8 cellular contexts compared by ENCODE assay signal in the genomic region with DNA sequence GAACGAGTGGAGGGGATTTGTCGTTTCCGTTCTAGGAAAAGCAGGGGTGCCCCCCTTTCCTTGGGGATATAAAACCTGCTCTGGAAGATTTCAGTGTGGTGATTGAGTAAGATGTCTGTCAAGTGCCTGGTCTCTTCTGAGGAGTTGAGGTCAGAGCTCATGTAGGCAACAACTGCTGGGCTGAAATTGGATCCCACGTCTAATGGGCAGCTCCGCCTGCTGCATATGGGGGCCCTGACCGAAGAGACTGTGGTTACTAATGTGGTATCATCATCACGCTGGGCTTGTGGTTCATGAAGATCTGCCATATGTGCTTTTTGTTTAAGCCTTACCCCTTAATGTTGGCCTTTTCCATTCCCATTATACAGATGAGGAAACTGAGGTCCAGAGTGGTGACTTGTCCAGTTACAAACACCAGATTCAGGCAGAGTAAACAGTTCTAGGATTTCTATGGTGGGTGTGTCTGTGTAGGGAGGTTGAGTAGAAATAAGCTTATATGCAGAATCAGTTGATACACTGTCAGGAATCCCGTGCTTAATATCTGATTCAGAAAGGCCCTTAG. TPM values are rescaled to one million over a fixed set of nuclear protein-coding genes. Genes with fewer than 3 reads are reported as not detected.
A peak's percentile ranks its signal among the peaks of the same experiment; 100 is the strongest.
DNase-seq lines count a peak whose midpoint lies in the region; ATAC-seq and TF ChIP-seq lines count a peak whose summit lies in the region.

No MANE protein-coding gene starts in this region.

- H3K9me3 ChIP-seq in A673 (ENCODE audit: low read depth, low read length, poor library complexity, severe bottlenecking) = no peaks in the 10 kb centered on the region
- H3K9me3 ChIP-seq in muscle layer of colon (ENCODE audit: low read length) = no peaks in the 10 kb centered on the region

- TF ChIP-seq CTCF in A673 (conservative IDR thresholded peaks at IDR 0.05; ENCODE audit: low read depth, low read length) = no peak

- peak overlapping the region; percentile 57 for H3K4me3 ChIP-seq in A673 (ENCODE audit: low read depth, low read length, poor library complexity, severe bottlenecking)
- peak overlapping the region; percentile 82 to 92 for H3K4me3 ChIP-seq in muscle layer of colon (ENCODE audit: low read depth in 1 of 2, low read length in 2 of 2)

- peak overlapping the region; percentile 95 for H3K27ac ChIP-seq in A673 (ENCODE audit: low read depth, low read length, poor library complexity, severe bottlenecking)
- H3K27ac ChIP-seq in muscle layer of colon (ENCODE audit: low read depth, low read length) = peak overlapping the region; percentile 97

- TSS peak; percentile 63 for BruUV-seq in A673 (replicated peaks; lab: Mats Ljungman, UMichigan)

- H3K36me3 ChIP-seq in A673 (ENCODE audit: insufficient read depth, low read length, poor library complexity, severe bottlenecking) (peaks cover 37% of the 10 kb centered on the region), muscle layer of colon (ENCODE audit: insufficient read depth, low read length) (peaks cover 23% of the 10 kb centered on the region)

- POLR2A ChIA-PET in A673 (lab: Charles Lee; ENCODE audit: low non-redundant PET) = interaction anchor here (0.5 to 1.2 kb wide), 2 partner anchors 12 to 143 kb away, joined by 3 to 5 read pairs; no protein-coding TSS in a partner anchor

- CTCF ChIA-PET in A673 (lab: Charles Lee) = interaction anchor here (1.6 kb wide), 1 partner anchor 153 kb away, joined by 4 read pairs; no protein-coding TSS in a partner anchor

- H3K4me1 ChIP-seq in A673 (ENCODE audit: insufficient read depth, low read length, poor library complexity, severe bottlenecking) = peaks cover 41% of the 10 kb centered on the region
- H3K4me1 ChIP-seq in muscle layer of colon (ENCODE audit: insufficient read depth, low read length) = peaks cover 40% of the 10 kb centered on the region

- peak overlapping the region; percentile 98 for H3K9ac ChIP-seq in muscle layer of colon (ENCODE audit: low read length)

- ATAC-seq in GM18873 (IDR thresholded peaks at IDR 0.05; ENCODE audit: low FRiP score, unreplicated experiment) (peak; percentile 1), GM21423 (IDR thresholded peaks at IDR 0.05; ENCODE audit: unreplicated experiment) (no peak)

- intact Hi-C loops in A673 (cut with micrococcal nuclease; ENCODE audit: unreplicated experiment) = loop anchor here (10.0 kb wide), 1 partner anchor 318 kb away; the partner anchor contains the start of gene CDCA8

- DNase-seq in A673 (ENCODE audit: low spot score) (no peak), NCI-H524 treated with DMSO at 0.1 percent for 48 hours (lab: John Stamatoyannopoulos, UW) (peak; percentile 54), dermis blood vessel endothelial cell (peak; percentile 73), NCI-H187 (lab: John Stamatoyannopoulos, UW) (no peak), anterior cingulate cortex (lab: John Stamatoyannopoulos, UW) (no peak)

- H3K27me3 ChIP-seq in A673 (replicated peaks; ENCODE audit: insufficient read depth, low read depth, low read length, poor library complexity) (no peaks in the 10 kb centered on the region), muscle layer of colon (ENCODE audit: control insufficient read depth in 1 of 2, insufficient read depth in 2 of 2, low read length in 2 of 2) (no peaks in the 10 kb centered on the region)

RNA-seq across cellular contexts. Expression of gene UTP11, which starts 0.6 kb away (rescaled TPM):
- total RNA-seq in A673 (2021) (109 and 113 TPM in 2 replicates), dermis blood vessel endothelial cell (47.0 and 47.5 TPM in 2 replicates)

RNA-seq across cellular contexts. Expression of gene FHL3, which starts 7.8 kb away (rescaled TPM):
- 89.5 and 106 TPM in 2 replicates for total RNA-seq in A673 (2021)
- 12.4 and 20.2 TPM in 2 replicates for total RNA-seq in dermis blood vessel endothelial cell

RNA-seq across cellular contexts. Expression of gene SF3A3, which starts 23.3 kb away (rescaled TPM):
- total RNA-seq in A673 (2021) = 184 and 194 TPM in 2 replicates
- total RNA-seq in dermis blood vessel endothelial cell = 73.7 and 136 TPM in 2 replicates

RNA-seq across cellular contexts. Expression of gene POU3F1, which starts 33.5 kb away (rescaled TPM):
- total RNA-seq in A673 (2021) (83.3 and 92.9 TPM in 2 replicates), dermis blood vessel endothelial cell (under 0.01 and 0.05 TPM in 2 replicates)

Comparison
In these comparisons a context has a peak if more than half of its experiments do, and no peak if none do; other contexts are left out.
1. DNase-seq: peak in NCI-H524 treated with DMSO at 0.1 percent for 48 hours (single experiment) and dermis blood vessel endothelial cell (single experiment); none in A673 (single experiment), NCI-H187 (0 of 2) and anterior cingulate cortex (0 of 58).